ENCODE assay signal across 8 cellular contexts in genomic region chr13:21297914-21298831, GRCh38.
A peak's percentile ranks its signal among the peaks of the same experiment; 100 is the strongest.
DNase-seq lines count a peak whose midpoint lies in the region; ATAC-seq and TF ChIP-seq lines count a peak whose summit lies in the region.

No MANE protein-coding gene starts in this region.

- peak; percentile 56 for DNase-seq in CMK (ENCODE audit: low read depth)
- DNase-seq in HL-60 (ENCODE audit: low read depth in 1 of 2, low spot score in 1 of 2): peak; percentile 85 to 86
- DNase-seq in NCI-H82 treated with DMSO at 0.1 percent for 48 hours (lab: John Stamatoyannopoulos, UW; ENCODE audit: unreplicated experiment): peak; percentile 89
- peak; percentile 51 to 75 for DNase-seq in activated CD8-positive, alpha-beta memory T cell treated with anti-CD3 and anti-CD28 coated beads for 1 hour (ENCODE audit: extremely low read depth in 1 of 2, low read depth in 1 of 2)
- DNase-seq in effector memory CD4-positive, alpha-beta T cell: peak; percentile 63 to 75 (median 74)
- peak; percentile 92 to 95 for DNase-seq in lung microvascular endothelial cell (ENCODE audit: low read depth in 2 of 2)
- DNase-seq in stimulated activated CD4-positive, alpha-beta T cell treated with anti-CD3 and anti-CD28 coated beads, TNF-alpha, amount 100 ng/mL, for 4 hours (ENCODE audit: low read depth in 3 of 3): peak; percentile 71 to 79 (median 72)

- H3K9me3 ChIP-seq in effector memory CD4-positive, alpha-beta T cell (ENCODE audit: control insufficient read depth, low read length): no peaks in the 10 kb centered on the region

- H3K4me3 ChIP-seq in HL-60 (replicated peaks; ENCODE audit: insufficient read depth, low read length): peak overlapping the region; percentile 100
- peak overlapping the region; percentile 80 for H3K4me3 ChIP-seq in effector memory CD4-positive, alpha-beta T cell (ENCODE audit: insufficient read depth, low read depth, low read length, poor library complexity, severe bottlenecking)

- no peaks in the 10 kb centered on the region for H3K4me1 ChIP-seq in effector memory CD4-positive, alpha-beta T cell (ENCODE audit: control insufficient read depth, insufficient read depth, low read length, poor library complexity, severe bottlenecking)

- H3K27ac ChIP-seq in HL-60 (replicated peaks): peak overlapping the region; percentile 58
- peak overlapping the region; percentile 22 for H3K27ac ChIP-seq in effector memory CD4-positive, alpha-beta T cell (ENCODE audit: insufficient read depth, low read length, poor library complexity, severe bottlenecking)

- H3K27me3 ChIP-seq in HL-60 (ENCODE audit: insufficient read depth, poor library complexity, severe bottlenecking): no peaks in the 10 kb centered on the region
- no peaks in the 10 kb centered on the region for H3K27me3 ChIP-seq in effector memory CD4-positive, alpha-beta T cell (replicated peaks; ENCODE audit: control insufficient read depth, insufficient read depth, low read length, poor library complexity, severe bottlenecking)

- TF ChIP-seq CTCF in HL-60 (IDR thresholded peaks at IDR 0.05; ENCODE audit: insufficient read depth, low read length): peak; percentile 52

- peak; percentile 96 for ATAC-seq in GM19463 (IDR thresholded peaks at IDR 0.05; ENCODE audit: unreplicated experiment)

- H3K36me3 ChIP-seq in effector memory CD4-positive, alpha-beta T cell (ENCODE audit: control insufficient read depth, insufficient read depth, low read length): no peaks in the 10 kb centered on the region

Comparison
In these comparisons a context has a peak if more than half of its experiments do, and no peak if none do; other contexts are left out.
1. Peak in every context shown above with its lines: DNase-seq, ATAC-seq, H3K4me3 ChIP-seq and H3K27ac ChIP-seq.